1 cellular context compared by ENCODE assay signal in the genomic region with DNA sequence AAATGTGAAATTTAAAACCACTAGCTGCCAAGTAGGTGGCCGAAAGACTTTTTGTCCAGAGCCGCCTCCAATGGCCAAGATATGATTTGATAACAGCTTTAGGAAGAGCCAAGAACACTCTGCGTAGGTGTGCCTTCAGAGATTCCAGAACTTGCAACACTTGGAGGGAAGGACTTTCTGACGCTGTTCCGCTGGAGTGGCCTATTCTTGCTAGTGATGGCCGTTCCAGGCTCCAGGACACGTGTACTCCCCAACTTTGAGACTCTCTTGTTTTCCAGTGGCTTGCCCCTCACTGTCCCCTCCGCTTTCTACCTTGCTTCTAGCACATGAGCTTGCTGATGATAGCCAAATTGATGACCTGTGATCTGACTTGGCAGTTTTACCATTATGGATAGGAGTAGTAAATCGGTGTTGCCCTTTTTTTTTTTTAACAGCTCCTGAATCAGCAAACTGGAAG.
TF ChIP-seq lines count a peak whose summit lies in the region.

No MANE protein-coding gene starts in this region.

TF ChIP-seq in IMR-90, 13 proteins besides CTCF, POLR2A, EP300 and RAD21 (continued from another document):
- TF ChIP-seq NFE2L2 (IDR thresholded peaks at IDR 0.05; ENCODE audit: low read depth, low read length) (no peak), RCOR1 (IDR thresholded peaks at IDR 0.05; ENCODE audit: insufficient replicate concordance, low read length) (no peak), MAZ (IDR thresholded peaks at IDR 0.05; ENCODE audit: borderline replicate concordance, low read depth, low read length) (no peak), CEBPB (IDR thresholded peaks at IDR 0.05; ENCODE audit: low read depth, low read length) (peak; percentile 89), MXI1 (IDR thresholded peaks at IDR 0.05; ENCODE audit: borderline replicate concordance, low read depth, low read length) (peak; percentile 93), BHLHE40 (IDR thresholded peaks at IDR 0.05; ENCODE audit: low read depth, low read length) (no peak), FOS (IDR thresholded peaks at IDR 0.05; ENCODE audit: low read depth, low read length) (no peak), MAFK (IDR thresholded peaks at IDR 0.05; ENCODE audit: low read depth, low read length) (0 out of 2 replicates have a peak, but pooled peaks have one; percentile 41)
- TF ChIP-seq, protein P1, sequence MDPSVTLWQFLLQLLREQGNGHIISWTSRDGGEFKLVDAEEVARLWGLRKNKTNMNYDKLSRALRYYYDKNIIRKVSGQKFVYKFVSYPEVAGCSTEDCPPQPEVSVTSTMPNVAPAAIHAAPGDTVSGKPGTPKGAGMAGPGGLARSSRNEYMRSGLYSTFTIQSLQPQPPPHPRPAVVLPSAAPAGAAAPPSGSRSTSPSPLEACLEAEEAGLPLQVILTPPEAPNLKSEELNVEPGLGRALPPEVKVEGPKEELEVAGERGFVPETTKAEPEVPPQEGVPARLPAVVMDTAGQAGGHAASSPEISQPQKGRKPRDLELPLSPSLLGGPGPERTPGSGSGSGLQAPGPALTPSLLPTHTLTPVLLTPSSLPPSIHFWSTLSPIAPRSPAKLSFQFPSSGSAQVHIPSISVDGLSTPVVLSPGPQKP (IDR thresholded peaks at IDR 0.05; ENCODE audit: borderline replicate concordance, low read depth, low read length): no peak
TF ChIP-seq in IMR-90: peak in this region for 3.
